8 cellular contexts compared by ENCODE assay signal in genomic region chr19:12440412-12440762, GRCh38. TPM values are rescaled to one million over a fixed set of nuclear protein-coding genes. Genes with fewer than 3 reads are reported as not detected.
DNase-seq lines count a peak whose midpoint lies in the region; TF ChIP-seq lines count a peak whose summit lies in the region.
"Not testable (repeated sequence)": the region's sequence is repeated elsewhere in the genome, so short reads cannot be mapped to it uniquely, and the experiment has no call there.

No MANE protein-coding gene starts in this region.

- TF ChIP-seq CTCF in GM12864 (IDR thresholded peaks at IDR 0.05; ENCODE audit: low read depth, low read length, missing control alignments); WI38 (IDR thresholded peaks at IDR 0.05; ENCODE audit: low read depth, low read length); MCF 10A (IDR thresholded peaks at IDR 0.05; ENCODE audit: unreplicated experiment); thyroid gland (IDR thresholded peaks at IDR 0.05): not testable (repeated sequence)
- TF ChIP-seq CTCF in HFFc6 (IDR thresholded peaks at IDR 0.05) (peak; percentile 23; the same call in 1 of the 2 replicates), LNCaP clone FGC (IDR thresholded peaks at IDR 0.05; ENCODE audit: control insufficient read depth, extremely low read depth, insufficient read depth) (peak; percentile 15; the same call in 1 of the 2 replicates), hepatocyte (IDR thresholded peaks at IDR 0.05; ENCODE audit: poor library complexity) (peak; percentile 6), osteocyte (IDR thresholded peaks at IDR 0.05) (peak; percentile 15)

- not testable (repeated sequence) for H3K36me3 ChIP-seq in hepatocyte (replicated peaks; ENCODE audit: insufficient read depth, low read depth); thyroid gland

- peaks cover 27% of the 10 kb centered on the region for H3K36me3 Mint-ChIP-seq in HFFc6 (ENCODE audit: low read depth)
- not testable (repeated sequence) for H3K36me3 Mint-ChIP-seq in MCF 10A (ENCODE audit: insufficient read depth, unreplicated experiment); osteocyte (ENCODE audit: unreplicated experiment)

- H3K4me3 ChIP-seq in GM12864 (ENCODE audit: low read depth, low read length) (peak overlapping the region; percentile 91), LNCaP clone FGC (ENCODE audit: low read depth, low read length) (peak overlapping the region; percentile 78), WI38 (ENCODE audit: low read depth, low read length) (peak overlapping the region; percentile 76), hepatocyte (peak overlapping the region; percentile 83), thyroid gland (replicated peaks in 1 of 3) (peak overlapping the region; percentile 53 to 59 (median 59))

- not testable (repeated sequence) for BruUV-seq in MCF 10A (replicated peaks; lab: Mats Ljungman, UMichigan)

- H3K27me3 ChIP-seq in hepatocyte, thyroid gland: not testable (repeated sequence)

- peak overlapping the region; percentile 94 for H3K27ac ChIP-seq in hepatocyte
- H3K27ac ChIP-seq in thyroid gland: peak overlapping the region in 2 of 3 donors; percentile 53 to 54

- CTCF ChIA-PET in MCF 10A (lab: Yijun Ruan, JAX): interaction anchor here (0.6 to 1.5 kb wide), 2 partner anchors 190 to 516 kb away, joined by 3 read pairs; no protein-coding TSS in a partner anchor

- H3K27ac Mint-ChIP-seq in HFFc6 (peak overlapping the region; percentile 80), MCF 10A (ENCODE audit: low read depth, unreplicated experiment) (peak overlapping the region; percentile 72), osteocyte (ENCODE audit: unreplicated experiment) (peak overlapping the region; percentile 57)

- H3K9me3 ChIP-seq in hepatocyte (ENCODE audit: low read depth); thyroid gland: not testable (repeated sequence)

- POLR2A ChIA-PET in MCF 10A (lab: Yijun Ruan, JAX): interaction anchor here (0.7 to 4.6 kb wide), 10 partner anchors 36 to 1288 kb away, joined by 3 to 21 read pairs (median 4); partner anchors contain the start of genes ZNF44, ZNF490, ZNF563 and ZNF791

- not testable (repeated sequence) for H3K4me1 Mint-ChIP-seq in HFFc6 (ENCODE audit: low read depth); MCF 10A (ENCODE audit: insufficient read depth, unreplicated experiment); osteocyte (ENCODE audit: unreplicated experiment)

- H3K4me3 Mint-ChIP-seq in HFFc6 (peak overlapping the region; percentile 96), MCF 10A (ENCODE audit: unreplicated experiment) (peak overlapping the region; percentile 92), osteocyte (ENCODE audit: unreplicated experiment) (peak overlapping the region; percentile 100)

- not testable (repeated sequence) for H3K9me2 ChIP-seq in hepatocyte (replicated peaks; ENCODE audit: insufficient read depth)

- not testable (repeated sequence) for TF ChIP-seq POLR2A in thyroid gland (IDR thresholded peaks at IDR 0.05)

- H3K4me2 ChIP-seq in hepatocyte: peak overlapping the region; percentile 89

- under 1% methylated on average over 22 of the region's 26 CpGs for WGBS in hepatocyte (ENCODE audit: low lambda C conversion rate, missing lambda C conversion rate)
- WGBS in thyroid gland, 2 donors: 0% methylated on average over 5 to 10 of the region's 26 CpGs

- H3K27me3 Mint-ChIP-seq in HFFc6 (ENCODE audit: insufficient read depth); MCF 10A (ENCODE audit: insufficient read depth, unreplicated experiment); osteocyte (ENCODE audit: unreplicated experiment): not testable (repeated sequence)

- H2AFZ ChIP-seq in hepatocyte: peak overlapping the region; percentile 70

- H3K9me3 Mint-ChIP-seq in HFFc6 (peaks cover 40% of the 10 kb centered on the region), MCF 10A (ENCODE audit: unreplicated experiment) (peaks cover 28% of the 10 kb centered on the region), osteocyte (ENCODE audit: unreplicated experiment) (peaks cover 19% of the 10 kb centered on the region)

- H4K20me1 ChIP-seq in hepatocyte (ENCODE audit: insufficient read depth, poor library complexity, severe bottlenecking): not testable (repeated sequence)

- intact Hi-C loops in MCF 10A (cut with micrococcal nuclease): loop anchor here (2.0 to 5.0 kb wide), 4 partner anchors 40 to 170 kb away; partner anchors contain the start of genes ZNF44, ZNF490, ZNF709 and ZNF791
- intact Hi-C loops in thyroid gland (cut with DNase I): not testable (repeated sequence)

- not testable (repeated sequence) for DNase-seq in GM12864 (ENCODE audit: low read depth); HFFc6; LNCaP clone FGC (ENCODE audit: low read depth); hepatocyte (ENCODE audit: low spot score); osteocyte (ENCODE audit: extremely low spot score, unreplicated experiment); thyroid gland
- peak; percentile 33 for DNase-seq in MCF 10A (ENCODE audit: unreplicated experiment)

- not testable (repeated sequence) for H3K4me1 ChIP-seq in hepatocyte (ENCODE audit: insufficient read depth); thyroid gland

- H3K79me2 ChIP-seq in hepatocyte: not testable (repeated sequence)

RNA-seq across cellular contexts. Expression of gene ZNF443, which starts 0.4 kb away (rescaled TPM):
- 1 to 10 TPM; 1.1 to 1.8 (median 1.5) TPM for total RNA-seq in HFFc6 (2021; fragmentation: NEBNext Ultra II Directional; extraction: Animal tissue kit (Norgen Biotek cat#: 25700))
- 0.79 and 1.6 TPM in 2 replicates for total RNA-seq in MCF 10A (2022)
- 6.0 and 7.5 TPM in 2 replicates for total RNA-seq in hepatocyte
- 1.9 and 3.2 TPM in 2 replicates for polyA plus RNA-seq in hepatocyte
- total RNA-seq in osteocyte: 1.7 and 2.2 TPM in 2 replicates
- 1 to 10 TPM; 4.2 to 7.0 (median 5.0) TPM for total RNA-seq in thyroid gland

RNA-seq across cellular contexts. Expression of gene ZNF799, which starts 39.3 kb away (rescaled TPM):
- total RNA-seq in HFFc6 (2021; fragmentation: NEBNext Ultra II Directional; extraction: Animal tissue kit (Norgen Biotek cat#: 25700)): 1 to 10 TPM; 1.1 to 1.8 (median 1.5) TPM
- 1.0 and 1.8 TPM in 2 replicates for total RNA-seq in MCF 10A (2022)
- total RNA-seq in hepatocyte: 4.9 and 7.1 TPM in 2 replicates
- polyA plus RNA-seq in hepatocyte: 2.6 and 3.8 TPM in 2 replicates
- total RNA-seq in osteocyte: 1.7 and 2.1 TPM in 2 replicates
- 1 to 10 TPM; 4.1 to 7.7 (median 5.8) TPM for total RNA-seq in thyroid gland

RNA-seq across cellular contexts. Expression of gene ZNF709, which starts 44.2 kb away (rescaled TPM):
- total RNA-seq in HFFc6 (2021; fragmentation: NEBNext Ultra II Directional; extraction: Animal tissue kit (Norgen Biotek cat#: 25700)): 1 to 10 TPM in 5 of 6 experiments, under 1 TPM in 1; 0.99 to 1.7 (median 1.2) TPM
- 0.23 and 0.52 TPM in 2 replicates for total RNA-seq in MCF 10A (2022)
- total RNA-seq in hepatocyte: 2.2 and 4.0 TPM in 2 replicates
- 0.63 and 1.0 TPM in 2 replicates for polyA plus RNA-seq in hepatocyte
- 3.4 and 3.9 TPM in 2 replicates for total RNA-seq in osteocyte
- 1 to 10 TPM; 7.6 to 9.4 (median 8.7) TPM for total RNA-seq in thyroid gland
